In genomic region chr10:132434405-132435005, GRCh38 we compare ENCODE assay signal across 8 cellular contexts. TPM values are rescaled to one million over a fixed set of nuclear protein-coding genes. Genes with fewer than 3 reads are reported as not detected.
DNase-seq lines count a peak whose midpoint lies in the region; ATAC-seq and TF ChIP-seq lines count a peak whose summit lies in the region.

No MANE protein-coding gene starts in this region.

- H3F3A ChIP-seq in neural progenitor cell (ENCODE audit: low read depth): peaks cover 14% of the 10 kb centered on the region

- peak overlapping the region; percentile 16 for H3K4me3 Mint-ChIP-seq in activated CD4-positive, alpha-beta memory T cell treated with anti-CD3 and anti-CD28 coated beads for 36 hours
- no peak overlapping the region for H3K4me3 Mint-ChIP-seq in neural progenitor cell
- no peak overlapping the region for H3K4me3 Mint-ChIP-seq in osteocyte (ENCODE audit: unreplicated experiment)

- no peaks in the 10 kb centered on the region for H3K4me1 Mint-ChIP-seq in activated CD4-positive, alpha-beta memory T cell treated with anti-CD3 and anti-CD28 coated beads for 36 hours (ENCODE audit: low read depth)
- H3K4me1 Mint-ChIP-seq in neural progenitor cell: peaks cover 7% of the 10 kb centered on the region
- H3K4me1 Mint-ChIP-seq in osteocyte (ENCODE audit: unreplicated experiment): peaks cover 16% of the 10 kb centered on the region

- H3K4me2 ChIP-seq in neural progenitor cell: no peak overlapping the region

- H3K4me3 ChIP-seq in right lobe of liver (no peak overlapping the region), neural progenitor cell (no peak overlapping the region)

- TF ChIP-seq CTCF in right lobe of liver (IDR thresholded peaks at IDR 0.05) (no peak), neural progenitor cell (IDR thresholded peaks at IDR 0.05) (no peak), osteocyte (IDR thresholded peaks at IDR 0.05) (no peak)

- H4K20me1 ChIP-seq in neural progenitor cell (ENCODE audit: low read depth): no peaks in the 10 kb centered on the region

- no peaks in the 10 kb centered on the region for H3K9me3 Mint-ChIP-seq in activated CD4-positive, alpha-beta memory T cell treated with anti-CD3 and anti-CD28 coated beads for 36 hours
- peaks cover under 1% of the 10 kb centered on the region for H3K9me3 Mint-ChIP-seq in neural progenitor cell
- H3K9me3 Mint-ChIP-seq in osteocyte (ENCODE audit: unreplicated experiment): no peaks in the 10 kb centered on the region

- 49% methylated on average over 9 of the region's 12 CpGs for WGBS in right lobe of liver (ENCODE audit: insufficient coverage, low coverage, low lambda C conversion rate, missing lambda C conversion rate)

- H3K4me1 ChIP-seq in right lobe of liver: no peaks in the 10 kb centered on the region
- H3K4me1 ChIP-seq in neural progenitor cell: peaks cover 9% of the 10 kb centered on the region

- no peaks in the 10 kb centered on the region for H3K27me3 Mint-ChIP-seq in activated CD4-positive, alpha-beta memory T cell treated with anti-CD3 and anti-CD28 coated beads for 36 hours
- H3K27me3 Mint-ChIP-seq in neural progenitor cell (ENCODE audit: insufficient read depth, low read depth) (peaks cover 9% of the 10 kb centered on the region), osteocyte (ENCODE audit: unreplicated experiment) (no peaks in the 10 kb centered on the region)

- H3K36me3 ChIP-seq in right lobe of liver: no peaks in the 10 kb centered on the region
- H3K36me3 ChIP-seq in neural progenitor cell: no peaks in the 10 kb centered on the region

- peak; percentile 85 for DNase-seq in CD1c-positive myeloid dendritic cell (ENCODE audit: extremely low spot score)
- peak; percentile 48 for DNase-seq in HT-29 (ENCODE audit: low spot score)
- peak; percentile 77 for DNase-seq in activated CD4-positive, alpha-beta memory T cell treated with anti-CD3 and anti-CD28 coated beads for 36 hours
- no peak for DNase-seq in right lobe of liver
- DNase-seq in neural progenitor cell (ENCODE audit: low spot score): no peak
- no peak for DNase-seq in NCI-H2029 treated with DMSO at 0.1 percent for 48 hours (lab: John Stamatoyannopoulos, UW)
- DNase-seq in osteocyte (ENCODE audit: extremely low spot score, unreplicated experiment): no peak
- DNase-seq in mucosa of gallbladder (ENCODE audit: low spot score): no peak

- no peak for TF ChIP-seq POLR2A in right lobe of liver (IDR thresholded peaks at IDR 0.05)

- H3K36me3 Mint-ChIP-seq in activated CD4-positive, alpha-beta memory T cell treated with anti-CD3 and anti-CD28 coated beads for 36 hours: no peaks in the 10 kb centered on the region
- H3K36me3 Mint-ChIP-seq in neural progenitor cell (no peaks in the 10 kb centered on the region), osteocyte (ENCODE audit: unreplicated experiment) (no peaks in the 10 kb centered on the region)

- H3K27ac Mint-ChIP-seq in activated CD4-positive, alpha-beta memory T cell treated with anti-CD3 and anti-CD28 coated beads for 36 hours: peak overlapping the region; percentile 33
- no peak overlapping the region for H3K27ac Mint-ChIP-seq in neural progenitor cell
- H3K27ac Mint-ChIP-seq in osteocyte (ENCODE audit: unreplicated experiment): no peak overlapping the region

- ATAC-seq in right lobe of liver: peak; percentile 14 to 61 (median 52)

- H3K27ac ChIP-seq in right lobe of liver (no peak overlapping the region), neural progenitor cell (no peak overlapping the region)

- no peak overlapping the region for H3K9ac ChIP-seq in neural progenitor cell

- intact Hi-C loops in activated CD4-positive, alpha-beta memory T cell treated with anti-CD3 and anti-CD28 coated beads for 36 hours (cut with micrococcal nuclease): no loop called here
- intact Hi-C loops in right lobe of liver (cut with DNase I): no loop called here

- H3K27me3 ChIP-seq in right lobe of liver: no peaks in the 10 kb centered on the region
- no peaks in the 10 kb centered on the region for H3K27me3 ChIP-seq in neural progenitor cell

- no peaks in the 10 kb centered on the region for H3K79me2 ChIP-seq in neural progenitor cell (ENCODE audit: low read depth)

- POLR2A ChIA-PET in activated CD4-positive, alpha-beta memory T cell treated with anti-CD3 and anti-CD28 coated beads for 36 hours (lab: Charles Lee): interaction anchor here (1.0 kb wide), 1 partner anchor 13 kb away, joined by 5 read pairs; no protein-coding TSS in a partner anchor

- H2AFZ ChIP-seq in neural progenitor cell (replicated peaks): no peak overlapping the region

- no peaks in the 10 kb centered on the region for H3K9me3 ChIP-seq in right lobe of liver
- H3K9me3 ChIP-seq in neural progenitor cell (ENCODE audit: low read depth): no peaks in the 10 kb centered on the region

- CTCF ChIA-PET in activated CD4-positive, alpha-beta memory T cell treated with anti-CD3 and anti-CD28 coated beads for 36 hours (lab: Charles Lee): interaction anchor here (1.3 kb wide), 1 partner anchor 9 kb away, joined by 4 read pairs; no protein-coding TSS in a partner anchor

RNA-seq across cellular contexts. Expression of gene PWWP2B, which starts 37.5 kb away (rescaled TPM):
- total RNA-seq in HT-29 (2014; rRNA removed; shearing (Covaris generic)): 73.4 and 79.9 TPM in 2 replicates
- total RNA-seq in activated CD4-positive, alpha-beta memory T cell treated with anti-CD3 and anti-CD28 coated beads for 36 hours: 1 to 10 TPM; 3.0 to 3.1 TPM
- total RNA-seq in right lobe of liver: 10 to 100 TPM in 1 of 6 experiments, 1 to 10 TPM in 5; 3.0 to 12.2 (median 5.1) TPM
- total RNA-seq in neural progenitor cell (ENCODE audit: low replicate concordance): 0.34 and 1.5 TPM in 2 replicates
- total RNA-seq in osteocyte: 12.9 and 14.6 TPM in 2 replicates
- 52.9 TPM for total RNA-seq in mucosa of gallbladder

Comparison
In these comparisons a context has a peak if more than half of its experiments do, and no peak if none do; other contexts are left out.
1. DNase-seq: peak in CD1c-positive myeloid dendritic cell (single experiment), HT-29 (single experiment) and activated CD4-positive, alpha-beta memory T cell treated with anti-CD3 and anti-CD28 coated beads for 36 hours (single experiment); none in right lobe of liver (0 of 3), neural progenitor cell (single experiment), NCI-H2029 treated with DMSO at 0.1 percent for 48 hours (single experiment), osteocyte (single experiment) and mucosa of gallbladder (single experiment).